Comparison of ENCODE assay signal across 8 cellular contexts in the genomic region with DNA sequence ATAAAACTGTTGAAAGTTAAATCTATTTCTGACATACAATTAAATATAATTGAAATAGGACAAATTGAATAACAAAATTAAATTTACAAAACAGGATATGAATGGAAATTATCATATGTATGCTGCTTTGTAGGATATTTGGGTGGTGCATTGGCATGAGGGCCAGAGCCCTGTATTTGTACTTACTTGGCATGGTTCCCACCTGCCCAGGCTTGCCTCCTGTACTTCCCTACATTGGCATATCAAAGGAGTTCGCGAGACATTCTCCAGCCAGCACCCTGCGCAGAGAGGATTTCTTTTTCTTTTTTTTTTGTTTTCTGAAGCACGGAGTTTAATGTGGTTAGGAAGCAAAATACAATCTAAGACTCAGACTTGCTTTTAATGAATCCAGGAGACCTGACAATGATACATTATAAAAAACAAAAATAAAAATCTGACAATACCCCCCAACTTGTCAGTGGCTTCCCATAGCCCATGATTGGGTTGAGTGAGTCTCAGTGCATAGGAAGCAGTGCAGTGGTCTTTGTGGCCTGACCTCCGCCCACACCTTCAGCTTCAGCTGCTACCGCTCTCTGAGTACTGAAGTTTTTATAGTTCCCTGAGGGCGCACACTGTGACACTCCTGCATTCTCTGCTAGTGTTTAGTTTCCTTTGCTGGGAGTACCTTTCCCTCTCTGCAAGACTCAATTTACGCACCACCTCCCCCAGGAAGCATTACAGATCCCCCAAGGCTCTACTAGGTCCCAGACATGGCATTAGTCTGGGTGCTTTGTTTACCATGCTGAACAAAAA.
A peak's percentile ranks its signal among the peaks of the same experiment; 100 is the strongest.
DNase-seq lines count a peak whose midpoint lies in the region; ATAC-seq and TF ChIP-seq lines count a peak whose summit lies in the region.

No MANE protein-coding gene starts in this region.

- H3K4me3 ChIP-seq in GM12865 (ENCODE audit: low read depth, low read length) (no peak overlapping the region), coronary artery (no peak overlapping the region), neural progenitor cell (no peak overlapping the region), gastroesophageal sphincter (no peak overlapping the region)

- H3K27me3 ChIP-seq in neural progenitor cell (no peaks in the 10 kb centered on the region), gastroesophageal sphincter (no peaks in the 10 kb centered on the region)

- DNase-seq in GM12865 (ENCODE audit: low read depth): peak; percentile 32
- DNase-seq in iris pigment epithelial cell (ENCODE audit: low read depth): peak; percentile 10
- DNase-seq in NCI-H446 (lab: John Stamatoyannopoulos, UW): no peak
- DNase-seq in coronary artery (ENCODE audit: low spot score): no peak
- DNase-seq in neural progenitor cell (ENCODE audit: low spot score): no peak

- no peaks in the 10 kb centered on the region for H3K36me3 ChIP-seq in neural progenitor cell
- peaks cover 0 to 10% of the 10 kb centered on the region in 2 donors for H3K36me3 ChIP-seq in gastroesophageal sphincter

- peaks cover 12% of the 10 kb centered on the region for H3K4me1 Mint-ChIP-seq in neural progenitor cell

- no peak overlapping the region for H3K27ac ChIP-seq in coronary artery
- no peak overlapping the region for H3K27ac ChIP-seq in neural progenitor cell
- no peak overlapping the region for H3K27ac ChIP-seq in gastroesophageal sphincter

- no peak overlapping the region for H3K4me3 Mint-ChIP-seq in neural progenitor cell

- H3K27me3 Mint-ChIP-seq in neural progenitor cell (ENCODE audit: insufficient read depth, low read depth): no peaks in the 10 kb centered on the region

- no peaks in the 10 kb centered on the region for H3K9me3 ChIP-seq in neural progenitor cell (ENCODE audit: low read depth)
- H3K9me3 ChIP-seq in gastroesophageal sphincter: no peaks in the 10 kb centered on the region

- H3K36me3 Mint-ChIP-seq in neural progenitor cell: peaks cover 2% of the 10 kb centered on the region

- TF ChIP-seq EP300 in gastroesophageal sphincter (IDR thresholded peaks at IDR 0.05): no peak

- TF ChIP-seq CTCF in GM12865 (IDR thresholded peaks at IDR 0.05; ENCODE audit: insufficient read depth, low read depth, low read length, missing control alignments): no peak
- TF ChIP-seq CTCF in coronary artery (IDR thresholded peaks at IDR 0.05): no peak
- TF ChIP-seq CTCF in neural progenitor cell (IDR thresholded peaks at IDR 0.05): no peak
- TF ChIP-seq CTCF in gastroesophageal sphincter (IDR thresholded peaks at IDR 0.05): no peak

- H3K4me1 ChIP-seq in neural progenitor cell: peaks cover 7% of the 10 kb centered on the region
- no peaks in the 10 kb centered on the region for H3K4me1 ChIP-seq in gastroesophageal sphincter

- H3K4me2 ChIP-seq in neural progenitor cell: no peak overlapping the region

- WGBS in gastroesophageal sphincter (ENCODE audit: low coverage in 1 of 2), 2 donors: 85 to 87% methylated on average over 7 to 8 of the region's 8 CpGs

- no peaks in the 10 kb centered on the region for H3F3A ChIP-seq in neural progenitor cell (ENCODE audit: low read depth)

- H3K9ac ChIP-seq in neural progenitor cell: no peak overlapping the region

- H3K79me2 ChIP-seq in neural progenitor cell (ENCODE audit: low read depth): no peaks in the 10 kb centered on the region

- ATAC-seq in GM21367 (IDR thresholded peaks at IDR 0.05; ENCODE audit: unreplicated experiment) (peak; percentile 73), HG03571 (IDR thresholded peaks at IDR 0.05; ENCODE audit: unreplicated experiment) (peak; percentile 65), gastroesophageal sphincter (no peak)

- H4K20me1 ChIP-seq in neural progenitor cell (ENCODE audit: low read depth): no peaks in the 10 kb centered on the region

- H3K9me3 Mint-ChIP-seq in neural progenitor cell: no peaks in the 10 kb centered on the region

- H3K27ac Mint-ChIP-seq in neural progenitor cell: no peak overlapping the region

- no peak overlapping the region for H2AFZ ChIP-seq in neural progenitor cell (replicated peaks)

- TF ChIP-seq POLR2A in gastroesophageal sphincter (IDR thresholded peaks at IDR 0.05): no peak

Comparison
In these comparisons a context has a peak if more than half of its experiments do, and no peak if none do; other contexts are left out.
1. DNase-seq: peak in GM12865 (single experiment) and iris pigment epithelial cell (single experiment); none in NCI-H446 (0 of 2), coronary artery (single experiment) and neural progenitor cell (single experiment).